9 cellular contexts compared by ENCODE assay signal in genomic region chr11:66112640-66113098, GRCh38. TPM values are rescaled to one million over a fixed set of nuclear protein-coding genes. Genes with fewer than 3 reads are reported as not detected.
DNase-seq lines count a peak whose midpoint lies in the region; ATAC-seq and TF ChIP-seq lines count a peak whose summit lies in the region.
"Had no signal": no experiment of that assay in that cellular context is flagged by ENCODE, and none has a peak within 500 bp of the region (broad histone marks: within the 10 kb centered on the region; RNA-seq: fewer than 3 reads in every experiment).

No MANE protein-coding gene starts in this region.

- no peaks in the 10 kb centered on the region for H3K27me3 ChIP-seq in adipocyte (replicated peaks; ENCODE audit: control insufficient read depth, insufficient read depth, low read length)
- no peaks in the 10 kb centered on the region for H3K27me3 ChIP-seq in left lung

- H3K9me3 ChIP-seq in adipocyte (ENCODE audit: control insufficient read depth, low read length) (no peaks in the 10 kb centered on the region), left lung (no peaks in the 10 kb centered on the region)

- DNase-seq in AG10803 (ENCODE audit: low read depth) (peak; percentile 94), HT1080 (ENCODE audit: low read depth) (peak; percentile 77), adipocyte (ENCODE audit: low read depth) (peak; percentile 60), left lung (no peak), cerebellar nuclear complex (lab: John Stamatoyannopoulos, UW) (no peak), HPDE6-E6E7 (ENCODE audit: extremely low spot score) (no peak)
- DNase-seq: NCI-H2227 treated with DMSO at 0.1 percent for 48 hours had no signal

- H3K4me3 ChIP-seq in AG10803 (ENCODE audit: low read length), result peak overlapping the region; percentile 4
- H3K4me3 ChIP-seq in adipocyte (ENCODE audit: low read length), result peak overlapping the region; percentile 38
- H3K4me3 ChIP-seq in left lung, result no peak overlapping the region

- peak overlapping the region; percentile 1 for H3K9ac ChIP-seq in adipocyte (ENCODE audit: low read length)

- intact Hi-C loops in left lung (cut with DNase I), result no loop called here

- peak overlapping the region in 1 of 2 donors; percentile 38 for H3K27ac ChIP-seq in left lung

- H3K36me3 ChIP-seq in adipocyte (ENCODE audit: control insufficient read depth, insufficient read depth, low read length, severe bottlenecking), result no peaks in the 10 kb centered on the region
- no peaks in the 10 kb centered on the region for H3K36me3 ChIP-seq in left lung

- TF ChIP-seq CTCF in AG10803 (conservative IDR thresholded peaks at IDR 0.05; ENCODE audit: low read length) (no peak), left lung (IDR thresholded peaks at IDR 0.05) (no peak)

- H3K4me1 ChIP-seq in adipocyte (ENCODE audit: control insufficient read depth, insufficient read depth, low read length) (peaks cover 17% of the 10 kb centered on the region), left lung (peaks cover 19 to 55% of the 10 kb centered on the region in 2 donors)

- ATAC-seq in left lung, result peak; percentile 49
- ATAC-seq in HG03442 (IDR thresholded peaks at IDR 0.05; ENCODE audit: unreplicated experiment), result no peak
- no peak for ATAC-seq in HG03175 (IDR thresholded peaks at IDR 0.05; ENCODE audit: unreplicated experiment)

RNA-seq across cellular contexts. Expression of gene PACS1, which starts 42.6 kb away (rescaled TPM):
- 10.4 and 17.8 TPM in 2 replicates for total RNA-seq in HT1080 (2014; rRNA removed; shearing (Covaris generic))
- 39.4 and 48.5 TPM in 2 replicates for polyA plus RNA-seq in HT1080 (2015; cell fraction: cytosol; rRNA removed)
- 30.0 and 37.5 TPM in 2 replicates for polyA plus RNA-seq in HT1080 (2015; cell fraction: nucleus; rRNA removed)
- total RNA-seq in left lung, result 10 to 100 TPM; 53.7 to 54.7 TPM

Comparison
In these comparisons a context has a peak if more than half of its experiments do, and no peak if none do; other contexts are left out.
1. DNase-seq: peak in AG10803 (single experiment), HT1080 (single experiment) and adipocyte (single experiment); none in left lung (0 of 2), cerebellar nuclear complex (0 of 2) and HPDE6-E6E7 (single experiment).
2. H3K4me3 ChIP-seq: peak in AG10803 (single experiment) and adipocyte (single experiment); none in left lung (0 of 2).